ENCODE assay signal across 8 cellular contexts in genomic region chr12:52878507-52879393, GRCh38. TPM values are rescaled to one million over a fixed set of nuclear protein-coding genes. Genes with fewer than 3 reads are reported as not detected.
DNase-seq lines count a peak whose midpoint lies in the region; ATAC-seq and TF ChIP-seq lines count a peak whose summit lies in the region.

No MANE protein-coding gene starts in this region.

- ATAC-seq in GM23338 (no peak; the same call in 2 of the 3 replicates), HG03135 (IDR thresholded peaks at IDR 0.05; ENCODE audit: unreplicated experiment) (no peak)

- TF ChIP-seq POLR2A in Peyer's patch (IDR thresholded peaks at IDR 0.05) (no peak), esophagus muscularis mucosa (IDR thresholded peaks at IDR 0.05; ENCODE audit: low read depth) (no peak), sigmoid colon (IDR thresholded peaks at IDR 0.05) (no peak)

- no peak overlapping the region for H3K27ac Mint-ChIP-seq in GM23338

- no peaks in the 10 kb centered on the region for H3K36me3 ChIP-seq in GM23338 (ENCODE audit: insufficient read depth)
- no peaks in the 10 kb centered on the region for H3K36me3 ChIP-seq in Peyer's patch
- H3K36me3 ChIP-seq in esophagus muscularis mucosa: no peaks in the 10 kb centered on the region
- H3K36me3 ChIP-seq in sigmoid colon: no peaks in the 10 kb centered on the region

- H2AFZ ChIP-seq in GM23338: peak overlapping the region; percentile 99

- TF ChIP-seq CTCF in GM23338 (conservative IDR thresholded peaks at IDR 0.05; ENCODE audit: low read depth in 2 of 2) (no peak), Peyer's patch (IDR thresholded peaks at IDR 0.05) (no peak), esophagus muscularis mucosa (IDR thresholded peaks at IDR 0.05) (no peak), sigmoid colon (IDR thresholded peaks at IDR 0.05) (no peak)

- DNase-seq in GM23338 (ENCODE audit: low spot score) (no peak), Peyer's patch (no peak), esophagus muscularis mucosa (ENCODE audit: extremely low spot score) (no peak), sigmoid colon (no peak), NCI-H187 (lab: John Stamatoyannopoulos, UW) (no peak), ecto neural progenitor cell (ENCODE audit: low spot score) (no peak)
- no peak for DNase-seq in stimulated activated CD4-positive, alpha-beta T cell treated with anti-CD3 and anti-CD28 coated beads, Interleukin-4, amount 100 ng/mL, for 1 hour

- H3K4me3 Mint-ChIP-seq in GM23338: peak overlapping the region; percentile 66

- H3K4me1 ChIP-seq in GM23338 (ENCODE audit: insufficient read depth): no peaks in the 10 kb centered on the region; the same call in 1 of the 2 replicates
- H3K4me1 ChIP-seq in Peyer's patch: peaks cover 0 to 33% (median 4%) of the 10 kb centered on the region in 4 donors
- H3K4me1 ChIP-seq in esophagus muscularis mucosa: peaks cover 16 to 34% (median 28%) of the 10 kb centered on the region in 4 donors
- H3K4me1 ChIP-seq in sigmoid colon: peaks cover 0 to 33% (median 26%) of the 10 kb centered on the region in 4 donors

- peaks cover 13% of the 10 kb centered on the region for H3K27me3 Mint-ChIP-seq in GM23338 (ENCODE audit: insufficient read depth, low read depth, poor library complexity)

- intact Hi-C loops in esophagus muscularis mucosa (cut with DNase I) (loop anchor here (2.0 to 5.0 kb wide), 2 partner anchors 506 to 722 kb away; no protein-coding TSS in a partner anchor), sigmoid colon (cut with DNase I) (loop anchor here (2.0 kb wide), 1 partner anchor 296 kb away; no protein-coding TSS in a partner anchor)

- H3K27me3 ChIP-seq in GM23338 (ENCODE audit: insufficient read depth): peaks cover 19% of the 10 kb centered on the region
- no peaks in the 10 kb centered on the region for H3K27me3 ChIP-seq in Peyer's patch
- H3K27me3 ChIP-seq in esophagus muscularis mucosa: peaks cover 0 to 16% (median 0%) of the 10 kb centered on the region in 4 donors
- no peaks in the 10 kb centered on the region for H3K27me3 ChIP-seq in sigmoid colon

- H3F3A ChIP-seq in GM23338 (replicated peaks; ENCODE audit: low read depth): no peaks in the 10 kb centered on the region; the same call in 1 of the 2 replicates

- H3K36me3 Mint-ChIP-seq in GM23338 (ENCODE audit: low read depth): no peaks in the 10 kb centered on the region

- H3K4me2 ChIP-seq in GM23338: peak overlapping the region; percentile 80; the same call in 1 of the 2 replicates

- H3K9me3 ChIP-seq in Peyer's patch (no peaks in the 10 kb centered on the region), esophagus muscularis mucosa (no peaks in the 10 kb centered on the region), sigmoid colon (no peaks in the 10 kb centered on the region)

- H3K79me2 ChIP-seq in GM23338 (replicated peaks; ENCODE audit: insufficient read depth): no peaks in the 10 kb centered on the region

- peak overlapping the region; percentile 61 for H3K4me3 ChIP-seq in GM23338
- H3K4me3 ChIP-seq in Peyer's patch: peak overlapping the region in 3 of 4 donors; percentile 32 to 48 (median 46)
- peak overlapping the region in 3 of 4 donors; percentile 40 to 53 (median 44) for H3K4me3 ChIP-seq in esophagus muscularis mucosa
- peak overlapping the region in 2 of 4 donors; percentile 19 to 35 for H3K4me3 ChIP-seq in sigmoid colon

- H3K9me3 Mint-ChIP-seq in GM23338: no peaks in the 10 kb centered on the region

- WGBS in esophagus muscularis mucosa: 81% methylated on average over 17 of the region's 17 CpGs
- 52 to 75% methylated on average over 17 of the region's 17 CpGs for WGBS in sigmoid colon, 2 donors

- H3K27ac ChIP-seq in GM23338 (ENCODE audit: low read depth) (no peak overlapping the region), Peyer's patch (no peak overlapping the region), esophagus muscularis mucosa (replicated peaks in 1 of 4) (peak overlapping the region in 3 of 4 donors; percentile 14 to 34 (median 17)), sigmoid colon (peak overlapping the region in 3 of 4 donors; percentile 15 to 61 (median 56))

- no peaks in the 10 kb centered on the region for H3K9me2 ChIP-seq in GM23338 (ENCODE audit: insufficient read depth)

- TF ChIP-seq EP300 in esophagus muscularis mucosa (IDR thresholded peaks at IDR 0.05) (no peak), sigmoid colon (IDR thresholded peaks at IDR 0.05) (no peak)

- peaks cover 24% of the 10 kb centered on the region for H3K4me1 Mint-ChIP-seq in GM23338

- H4K20me1 ChIP-seq in GM23338 (replicated peaks; ENCODE audit: insufficient read depth): no peaks in the 10 kb centered on the region

TF ChIP-seq in GM23338, 12 proteins besides CTCF, POLR2A, EP300 and RAD21 (continues in another document):
- TF ChIP-seq ETS1 (IDR thresholded peaks at IDR 0.05): no peak
- TF ChIP-seq REST (IDR thresholded peaks at IDR 0.05; ENCODE audit: unreplicated experiment): no peak
- no peak for TF ChIP-seq POLR2AphosphoS5 (IDR thresholded peaks at IDR 0.05; ENCODE audit: low read depth)
- no peak for TF ChIP-seq STAT1 (IDR thresholded peaks at IDR 0.05; ENCODE audit: unreplicated experiment)

RNA-seq across cellular contexts. Expression of gene KRT8, which starts 26.1 kb away (rescaled TPM):
- total RNA-seq in GM23338 (2014; rRNA removed; shearing (Covaris generic)): 250 and 264 TPM in 2 replicates
- polyA plus RNA-seq in GM23338 (2016; fragmentation: Nextera tagmentation; extraction: Ambion mirVana): 322 and 338 TPM in 2 replicates
- 1,000 to 10,000 TPM; 1,046 to 2,452 (median 2,098) TPM for total RNA-seq in Peyer's patch
- 100 to 1,000 TPM; 136 to 508 (median 387) TPM for total RNA-seq in esophagus muscularis mucosa
- total RNA-seq in sigmoid colon: 10 to 100 TPM; 20.6 to 63.1 (median 35.5) TPM
- polyA plus RNA-seq in sigmoid colon: 1,000 to 10,000 TPM; 3,181 to 3,526 (median 3,402) TPM

RNA-seq across cellular contexts. Expression of gene KRT78, which starts 30.0 kb away (rescaled TPM):
- total RNA-seq in GM23338 (2014; rRNA removed; shearing (Covaris generic)): not detected in 2 replicates
- not detected in 2 replicates for polyA plus RNA-seq in GM23338 (2016; fragmentation: Nextera tagmentation; extraction: Ambion mirVana)
- total RNA-seq in Peyer's patch: not detected
- total RNA-seq in esophagus muscularis mucosa: 1 to 10 TPM in 1 of 4 donors, under 1 TPM in 2, not detected in 1; 0.33 to 2.1 (median 0.75) TPM
- total RNA-seq in sigmoid colon: not detected
- 1 to 10 TPM in 1 of 3 donors, under 1 TPM in 1, not detected in 1; 0.20 to 5.4 TPM for polyA plus RNA-seq in sigmoid colon

RNA-seq across cellular contexts. Expression of gene KRT79, which starts 44.6 kb away (rescaled TPM):
- 0.21 TPM in 1 of 2 replicates, not detected in the other for total RNA-seq in GM23338 (2014; rRNA removed; shearing (Covaris generic))
- not detected in 2 replicates for polyA plus RNA-seq in GM23338 (2016; fragmentation: Nextera tagmentation; extraction: Ambion mirVana)
- not detected for total RNA-seq in Peyer's patch
- not detected for total RNA-seq in esophagus muscularis mucosa
- not detected for total RNA-seq in sigmoid colon
- polyA plus RNA-seq in sigmoid colon: under 1 TPM in 1 of 3 donors, not detected in 2; 0.16 TPM

Comparison
In these comparisons a context has a peak if more than half of its experiments do, and no peak if none do; other contexts are left out.
1. H3K27ac ChIP-seq: peak in esophagus muscularis mucosa (3 of 4) and sigmoid colon (3 of 4); none in GM23338 (single experiment) and Peyer's patch (0 of 4).